Comparison of ENCODE assay signal across 1 cellular context in the genomic region with DNA sequence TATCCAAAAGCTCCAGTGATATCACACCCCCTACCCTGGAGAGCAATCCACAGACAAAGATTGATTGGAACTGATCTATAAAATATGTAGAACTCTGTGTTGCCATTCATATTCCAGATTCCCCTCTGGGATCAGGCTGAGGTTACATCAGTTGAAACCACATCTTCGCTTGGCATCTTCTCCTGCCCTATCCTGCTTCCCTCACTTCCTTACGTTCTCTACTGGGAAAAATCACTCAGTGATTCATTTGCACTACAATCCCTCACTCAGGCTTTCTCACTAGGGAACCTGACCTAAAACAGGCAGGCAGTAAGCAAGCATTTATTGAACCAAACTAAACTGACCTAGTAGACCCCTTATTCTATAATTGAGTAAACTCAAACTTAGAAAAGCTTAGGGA.
TF ChIP-seq lines count a peak whose summit lies in the region.

No MANE protein-coding gene starts in this region.

TF ChIP-seq in endothelial cell of umbilical vein, 7 proteins besides CTCF, POLR2A, EP300 and RAD21:
- TF ChIP-seq, protein P1, sequence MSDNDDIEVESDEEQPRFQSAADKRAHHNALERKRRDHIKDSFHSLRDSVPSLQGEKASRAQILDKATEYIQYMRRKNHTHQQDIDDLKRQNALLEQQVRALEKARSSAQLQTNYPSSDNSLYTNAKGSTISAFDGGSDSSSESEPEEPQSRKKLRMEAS (IDR thresholded peaks at IDR 0.05; ENCODE audit: insufficient read depth, insufficient read length): no peak
- TF ChIP-seq EZH2 (IDR thresholded peaks at IDR 0.05; ENCODE audit: borderline replicate concordance, low read depth, low read length, severe bottlenecking) (no peak), FOS (IDR thresholded peaks at IDR 0.05; ENCODE audit: borderline replicate concordance, insufficient read depth, low read length) (no peak), MYC (IDR thresholded peaks at IDR 0.05; ENCODE audit: low read depth, low read length) (no peak), GATA2 (IDR thresholded peaks at IDR 0.05; ENCODE audit: insufficient read depth, insufficient read length, low read depth, low read length) (no peak)
TF ChIP-seq in endothelial cell of umbilical vein: peak in this region for 0.
